Comparison of ENCODE assay signal across 8 cellular contexts in the genomic region with DNA sequence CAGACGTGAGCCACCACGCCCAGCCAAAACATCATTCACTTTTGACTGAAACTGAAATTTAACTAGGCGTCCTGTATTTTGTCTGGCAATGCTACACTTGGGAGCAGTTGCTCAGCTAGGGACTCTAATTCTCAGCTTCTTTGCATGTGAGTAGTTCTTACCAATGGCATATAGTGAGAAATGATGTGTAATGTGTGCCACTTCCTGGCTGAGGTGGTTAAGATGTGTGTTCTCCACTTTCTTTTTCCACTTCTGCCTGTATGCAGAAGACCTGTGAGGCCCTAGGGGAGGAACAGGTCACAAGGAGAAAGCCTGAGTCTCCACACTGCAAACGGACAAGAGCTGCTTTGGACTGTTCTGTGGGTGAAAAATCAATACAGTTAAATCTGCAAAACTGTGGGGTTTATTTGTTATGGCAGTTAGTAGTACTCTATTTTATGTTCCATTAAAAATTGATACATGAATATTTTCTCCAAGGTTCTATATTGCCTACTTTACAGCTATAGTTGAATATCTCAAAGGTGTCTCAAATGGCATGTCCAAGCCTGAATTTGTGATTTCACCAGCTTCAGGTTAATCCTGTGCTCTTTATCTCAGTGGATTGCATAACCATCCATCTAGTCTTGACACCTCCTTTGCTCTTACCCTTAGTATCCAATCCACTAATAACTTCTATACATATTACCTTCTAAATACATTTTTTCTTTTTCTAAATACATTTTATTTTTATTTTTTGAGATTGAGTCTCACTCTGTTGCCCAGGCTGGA. TPM values are rescaled to one million over a fixed set of nuclear protein-coding genes. Genes with fewer than 3 reads are reported as not detected.
DNase-seq lines count a peak whose midpoint lies in the region; ATAC-seq, FAIRE-seq and TF ChIP-seq lines count a peak whose summit lies in the region.
"Had no signal": no experiment of that assay in that cellular context is flagged by ENCODE, and none has a peak within 500 bp of the region (broad histone marks: within the 10 kb centered on the region; RNA-seq: fewer than 3 reads in every experiment).

No MANE protein-coding gene starts in this region.

- peak; percentile 75 for FAIRE-seq in keratinocyte (lab: Jason Lieb, UNC)
- FAIRE-seq in pancreas (lab: Jason Lieb, UNC), result no peak

- H3K4me3 ChIP-seq in keratinocyte (ENCODE audit: control insufficient read depth in 2 of 3, extremely low read depth in 1 of 3, insufficient read depth in 2 of 3, low read depth in 1 of 3, low read length in 3 of 3) (no peak overlapping the region), pancreas (no peak overlapping the region), lower leg skin (ENCODE audit: low read depth, poor library complexity, severe bottlenecking) (no peak overlapping the region)
- H3K4me3 ChIP-seq: upper lobe of right lung had no signal

- no peaks in the 10 kb centered on the region for H3K79me2 ChIP-seq in keratinocyte (ENCODE audit: control insufficient read depth, insufficient read depth, low read length)

- peak; percentile 95 for ATAC-seq in GM19025 (IDR thresholded peaks at IDR 0.05; ENCODE audit: low read depth, unreplicated experiment)
- peak; percentile 97 for ATAC-seq in GM21717 (IDR thresholded peaks at IDR 0.05; ENCODE audit: unreplicated experiment)
- ATAC-seq in HG03432 (IDR thresholded peaks at IDR 0.05; ENCODE audit: unreplicated experiment), result peak; percentile 94
- ATAC-seq in pancreas, result no peak
- ATAC-seq: upper lobe of right lung had no signal

- H3K36me3 ChIP-seq in keratinocyte (ENCODE audit: control insufficient read depth in 2 of 2, extremely low read depth in 1 of 2, insufficient read depth in 2 of 2, low read length in 2 of 2), result no peaks in the 10 kb centered on the region
- H3K36me3 ChIP-seq in pancreas, result no peaks in the 10 kb centered on the region
- H3K36me3 ChIP-seq: upper lobe of right lung had no signal

- peak overlapping the region; percentile 22 for H3K4me2 ChIP-seq in keratinocyte (ENCODE audit: control insufficient read depth, extremely low read depth, insufficient read depth, low read depth, low read length)

- H3K27me3 ChIP-seq in keratinocyte (ENCODE audit: control insufficient read depth, extremely low read depth, insufficient read depth, low read length) (no peaks in the 10 kb centered on the region), pancreas (no peaks in the 10 kb centered on the region)
- H3K27me3 ChIP-seq: upper lobe of right lung had no signal

- TF ChIP-seq CTCF in keratinocyte (optimal IDR thresholded peaks at IDR 0.05 in 1 of 3, IDR thresholded peaks at IDR 0.05 in 1 of 3, conservative IDR thresholded peaks at IDR 0.05 in 1 of 3; ENCODE audit: extremely low read depth in 1 of 3, insufficient read depth in 2 of 3, low read length in 3 of 3) (no peak), pancreas (IDR thresholded peaks at IDR 0.05) (no peak), lower leg skin (IDR thresholded peaks at IDR 0.05) (no peak)

- H3K9me3 ChIP-seq in keratinocyte (ENCODE audit: control insufficient read depth, low read depth, low read length) (no peaks in the 10 kb centered on the region), pancreas (no peaks in the 10 kb centered on the region)
- H3K9me3 ChIP-seq: upper lobe of right lung had no signal

- DNase-seq in keratinocyte (ENCODE audit: low read depth, low spot score) (no peak), pancreas (no peak), posterior cingulate gyrus (no peak), lower leg skin (ENCODE audit: low spot score in 2 of 2) (no peak)
- DNase-seq: upper lobe of right lung had no signal

- H3K27ac ChIP-seq in keratinocyte (ENCODE audit: control insufficient read depth, insufficient read depth, low read length) (peak overlapping the region; percentile 15), pancreas (no peak overlapping the region)
- H3K27ac ChIP-seq: upper lobe of right lung had no signal

- H3K4me1 ChIP-seq in keratinocyte (ENCODE audit: control insufficient read depth, extremely low read depth, insufficient read depth, low read length), result peaks cover 8% of the 10 kb centered on the region
- H3K4me1 ChIP-seq in pancreas, result no peaks in the 10 kb centered on the region

- dilution Hi-C loops in keratinocyte (cut with MboI; ENCODE audit: extremely low pct_ligation_motif_present, low sequenced_read_pairs), result no loop called here

- intact Hi-C loops in pancreas (cut with DNase I) (loop anchor here in 1 of 3 donors (5.0 kb wide), 1 partner anchor 678 kb away; no protein-coding TSS in a partner anchor), posterior cingulate gyrus (cut with DNase I) (no loop called here), lower leg skin (cut with DNase I; ENCODE audit: low total_unique reads) (no loop called here)

- no peak overlapping the region for H3K9ac ChIP-seq in keratinocyte (ENCODE audit: control insufficient read depth, extremely low read depth, insufficient read depth, low read length)

- H4K20me1 ChIP-seq in keratinocyte (ENCODE audit: control insufficient read depth, extremely low read depth, insufficient read depth, low read length), result no peaks in the 10 kb centered on the region

- H2AFZ ChIP-seq in keratinocyte (ENCODE audit: control insufficient read depth, low read length), result no peak overlapping the region

- H3K9me1 ChIP-seq in keratinocyte (ENCODE audit: control insufficient read depth, extremely low read depth, insufficient read depth, low read length), result no peaks in the 10 kb centered on the region

- WGBS in pancreas, 2 donors, result 71% methylated on average over 4 of the region's 4 CpGs
- 76 to 86% methylated on average over 4 of the region's 4 CpGs for WGBS in lower leg skin, 2 donors

- TF ChIP-seq POLR2A in lower leg skin (IDR thresholded peaks at IDR 0.05), result no peak

RNA-seq across cellular contexts. Expression of gene NR1D2, which starts 59.3 kb away (rescaled TPM):
- polyA plus RNA-seq in keratinocyte, result 3.8 to 10.3 TPM (median 8.7 TPM) in 3 replicates
- polyA plus RNA-seq in keratinocyte (2011; ENCODE audit: low read depth), result 27.1 TPM
- polyA plus RNA-seq in keratinocyte (2011; cell fraction: cytosol; rRNA removed), result 4.8 and 6.8 TPM in 2 replicates
- 4.8 and 6.0 TPM in 2 replicates for polyA plus RNA-seq in keratinocyte (2011; cell fraction: nucleus; rRNA removed)
- 7.4 and 18.1 TPM in 2 replicates for polyA plus RNA-seq in keratinocyte (2012; ENCODE audit: low replicate concordance)
- polyA minus RNA-seq in keratinocyte, result 4.6 to 28.4 TPM (median 7.6 TPM) in 3 replicates
- polyA minus RNA-seq in keratinocyte (2011; cell fraction: cytosol; rRNA and poly(A)+ RNA removed), result 13.6 TPM
- 5.4 and 16.9 TPM in 2 replicates for polyA minus RNA-seq in keratinocyte (2011; cell fraction: nucleus; rRNA and poly(A)+ RNA removed)
- 10 to 100 TPM; 12.9 to 26.2 (median 16.2) TPM for total RNA-seq in pancreas
- 10 to 100 TPM in 1 of 2 donors, 1 to 10 TPM in 1; 4.9 to 12.0 TPM for polyA plus RNA-seq in pancreas
- 10 to 100 TPM; 35.4 to 52.1 (median 42.1) TPM for total RNA-seq in lower leg skin

Comparison
In these comparisons a context has a peak if more than half of its experiments do, and no peak if none do; other contexts are left out.
1. ATAC-seq: peak in GM19025 (single experiment), GM21717 (single experiment) and HG03432 (single experiment); none in pancreas (0 of 4).